Comparison of ENCODE assay signal across 22 cellular contexts in the genomic region with DNA sequence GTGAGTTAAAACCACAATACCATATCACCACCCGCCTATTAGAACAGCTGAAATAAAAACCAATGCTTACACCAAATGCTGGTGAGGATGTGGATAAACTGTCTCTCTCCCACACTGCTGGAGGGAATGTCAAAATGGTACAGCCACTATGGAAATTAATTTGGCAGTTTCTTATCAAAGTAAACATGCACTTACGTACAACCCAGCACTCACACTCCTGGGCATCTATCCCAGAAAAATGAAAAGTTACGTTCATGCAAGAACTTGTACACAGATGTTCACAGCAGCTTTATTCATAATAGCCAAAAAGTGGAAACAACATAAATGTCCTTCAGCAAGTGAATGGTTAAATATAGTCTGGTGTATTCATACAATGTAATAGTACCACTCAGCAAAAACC.
"Had no signal": no experiment of that assay in that cellular context is flagged by ENCODE, and none has a peak within 500 bp of the region (broad histone marks: within the 10 kb centered on the region; RNA-seq: fewer than 3 reads in every experiment).

No MANE protein-coding gene starts in this region.

- H3K27me3 ChIP-seq: body of pancreas, gastrocnemius medialis, tibial nerve had no signal

- H3K4me3 ChIP-seq: body of pancreas, gastrocnemius medialis, tibial nerve had no signal

- H3K36me3 ChIP-seq: gastrocnemius medialis, tibial nerve had no signal

- DNase-seq: activated CD4-positive, alpha-beta T cell treated with anti-CD3 and anti-CD28 coated beads, Interleukin-2, amount 50 U/mL, for 4 hours; activated effector memory CD4-positive, alpha-beta T cell treated with anti-CD3 and anti-CD28 coated beads, Interleukin-2, amount 50 U/mL, for 16 hours; activated naive CD4-positive, alpha-beta T cell treated with anti-CD3 and anti-CD28 coated beads, Interleukin-2, amount 50 U/mL, for 16 hours; activated T-cell treated with anti-CD3 and anti-CD28 coated beads, Interleukin-2, amount 50 U/mL, for 72 hours; amniotic stem cell; cortex of kidney; gastrocnemius medialis; head of caudate nucleus; kidney; left ventricle myocardium superior; nephron progenitor cell; nucleus accumbens; posterior cingulate gyrus; stimulated activated CD4-positive, alpha-beta T cell treated with anti-CD3 and anti-CD28 coated beads, Interleukin-1b, Interleukin-23, amount 100 ng/mL, for 48 hours; stimulated activated naive CD8-positive, alpha-beta T cell treated with anti-CD3 and anti-CD28 coated beads, Interleukin-15, Interleukin-2, amounts not matched to agents 100 U/mL and 50 U/mL, for 24 hours; substantia nigra; SW 1271; T-helper 2 cell had no signal

- H3K9me3 Mint-ChIP-seq: nephron progenitor cell had no signal

- FAIRE-seq: kidney, urothelium cell line had no signal

- H3K4me1 Mint-ChIP-seq: nephron progenitor cell had no signal

- ATAC-seq: activated T-cell treated with anti-CD3 and anti-CD28 coated beads, Interleukin-2, amount 50 U/mL, for 72 hours; body of pancreas; esophagus mucosa; gastrocnemius medialis; left ventricle myocardium superior; stimulated activated naive CD8-positive, alpha-beta T cell treated with anti-CD3 and anti-CD28 coated beads, Interleukin-15, Interleukin-2, amounts not matched to agents 100 U/mL and 50 U/mL, for 24 hours had no signal

- H3K27ac ChIP-seq: body of pancreas, gastrocnemius medialis, tibial nerve had no signal

- H3K27ac Mint-ChIP-seq: nephron progenitor cell had no signal

- H3K9me3 ChIP-seq: body of pancreas, gastrocnemius medialis, tibial nerve had no signal

- H3K4me3 Mint-ChIP-seq: activated T-cell treated with anti-CD3 and anti-CD28 coated beads, Interleukin-2, amount 50 U/mL, for 72 hours; nephron progenitor cell had no signal

- H3K4me1 ChIP-seq: body of pancreas, gastrocnemius medialis, tibial nerve had no signal
